In genomic region chr3:195550723-195551122, GRCh38 we compare ENCODE assay signal across 11 cellular contexts. TPM values are rescaled to one million over a fixed set of nuclear protein-coding genes. Genes with fewer than 3 reads are reported as not detected.
A peak's percentile ranks its signal among the peaks of the same experiment; 100 is the strongest.
DNase-seq lines count a peak whose midpoint lies in the region; ATAC-seq, FAIRE-seq and TF ChIP-seq lines count a peak whose summit lies in the region.
"Had no signal": no experiment of that assay in that cellular context is flagged by ENCODE, and none has a peak within 500 bp of the region (broad histone marks: within the 10 kb centered on the region; RNA-seq: fewer than 3 reads in every experiment).

No MANE protein-coding gene starts in this region.

- TF ChIP-seq CTCF in C4-2B (conservative IDR thresholded peaks at IDR 0.05) = no peak
- no peak for TF ChIP-seq CTCF in lower lobe of right lung (IDR thresholded peaks at IDR 0.05)
- TF ChIP-seq CTCF in CD14-positive monocyte (IDR thresholded peaks at IDR 0.05) = no peak

- intact Hi-C loops in lower lobe of right lung (cut with DNase I) (no loop called here), CD14-positive monocyte (cut with micrococcal nuclease) (no loop called here)

- no peak for DNase-seq in lower lobe of right lung
- no peak for DNase-seq in frontal cortex (ENCODE audit: low spot score in 2 of 2)
- DNase-seq in CD14-positive monocyte (ENCODE audit: low spot score) = no peak
- DNase-seq in DMS 273 treated with DMSO at 0.1 percent for 48 hours (lab: John Stamatoyannopoulos, UW) = no peak
- no peak for DNase-seq in NCI-H146 treated with DMSO at 0.1 percent for 48 hours (lab: John Stamatoyannopoulos, UW; ENCODE audit: unreplicated experiment)
- DNase-seq: Calu3, occipital lobe, SW 1271 had no signal

- peak overlapping the region; percentile 83 for H3K27ac Mint-ChIP-seq in activated T-helper 17 cell treated with anti-CD3 and anti-CD28 coated beads, Interleukin-2, amount 50 U/mL, for 72 hours
- H3K27ac Mint-ChIP-seq in CD14-positive monocyte = peak overlapping the region in 1 of 7 donors; percentile 42

- no peaks in the 10 kb centered on the region for H3K27me3 Mint-ChIP-seq in activated T-helper 17 cell treated with anti-CD3 and anti-CD28 coated beads, Interleukin-2, amount 50 U/mL, for 72 hours
- peaks cover 10 to 23% (median 11%) of the 10 kb centered on the region in 3 donors for H3K27me3 Mint-ChIP-seq in CD14-positive monocyte (ENCODE audit: low read depth in 3 of 3)

- H3K36me3 ChIP-seq in lower lobe of right lung = no peaks in the 10 kb centered on the region

- peaks cover 58% of the 10 kb centered on the region for H3K4me1 Mint-ChIP-seq in activated T-helper 17 cell treated with anti-CD3 and anti-CD28 coated beads, Interleukin-2, amount 50 U/mL, for 72 hours
- H3K4me1 Mint-ChIP-seq in CD14-positive monocyte = peaks cover 23% of the 10 kb centered on the region

- H3K4me3 ChIP-seq in lower lobe of right lung = no peak overlapping the region

- no peaks in the 10 kb centered on the region for H3K9me3 ChIP-seq in lower lobe of right lung

- H3K27ac ChIP-seq in C4-2B (peak overlapping the region; percentile 44), lower lobe of right lung (peak overlapping the region; percentile 69)

- no peaks in the 10 kb centered on the region for H3K9me3 Mint-ChIP-seq in activated T-helper 17 cell treated with anti-CD3 and anti-CD28 coated beads, Interleukin-2, amount 50 U/mL, for 72 hours
- peaks cover 0 to 2% (median 0%) of the 10 kb centered on the region in 7 donors for H3K9me3 Mint-ChIP-seq in CD14-positive monocyte

- FAIRE-seq in frontal cortex (lab: Jason Lieb, UNC) = no peak

- ATAC-seq in GM21447 (IDR thresholded peaks at IDR 0.05; ENCODE audit: unreplicated experiment) (peak; percentile 51), lower lobe of right lung (peak; percentile 29 to 36)
- ATAC-seq in activated T-helper 17 cell treated with anti-CD3 and anti-CD28 coated beads, Interleukin-2, amount 50 U/mL, for 72 hours (replicated peaks) = peak; percentile 56

- no peaks in the 10 kb centered on the region for H3K36me3 Mint-ChIP-seq in activated T-helper 17 cell treated with anti-CD3 and anti-CD28 coated beads, Interleukin-2, amount 50 U/mL, for 72 hours (ENCODE audit: low read depth)
- no peaks in the 10 kb centered on the region for H3K36me3 Mint-ChIP-seq in CD14-positive monocyte

- H3K4me1 ChIP-seq in lower lobe of right lung = peaks cover 27% of the 10 kb centered on the region

- no peaks in the 10 kb centered on the region for H3K27me3 ChIP-seq in lower lobe of right lung (ENCODE audit: low read depth)

- H3K4me3 Mint-ChIP-seq in activated T-helper 17 cell treated with anti-CD3 and anti-CD28 coated beads, Interleukin-2, amount 50 U/mL, for 72 hours = peak overlapping the region; percentile 76
- H3K4me3 Mint-ChIP-seq in CD14-positive monocyte = no peak overlapping the region

RNA-seq across cellular contexts. Expression of gene PPP1R2, which starts 7.6 kb away (rescaled TPM):
- 100 to 1,000 TPM in 1 of 2 donors, 10 to 100 TPM in 1; 78.1 to 101 TPM for total RNA-seq in activated T-helper 17 cell treated with anti-CD3 and anti-CD28 coated beads, Interleukin-2, amount 50 U/mL, for 72 hours
- 51.8 TPM for total RNA-seq in lower lobe of right lung
- 181 TPM for total RNA-seq in frontal cortex
- 100 to 1,000 TPM; 118 to 121 TPM for polyA plus RNA-seq in CD14-positive monocyte

RNA-seq across cellular contexts. Expression of gene APOD, which starts 33.0 kb away (rescaled TPM):
- 1 to 10 TPM in 1 of 2 donors, not detected in 1; 4.2 TPM for total RNA-seq in activated T-helper 17 cell treated with anti-CD3 and anti-CD28 coated beads, Interleukin-2, amount 50 U/mL, for 72 hours
- total RNA-seq in lower lobe of right lung = 91.6 TPM
- 2.9 TPM for total RNA-seq in frontal cortex
- polyA plus RNA-seq in CD14-positive monocyte = not detected
- total RNA-seq: Calu3 had no signal

Comparison
In these comparisons a context has a peak if more than half of its experiments do, and no peak if none do; other contexts are left out.
1. RNA of gene APOD, which starts 33.0 kb away (total RNA-seq): 91.6 TPM in lower lobe of right lung (single experiment); 4.2 TPM in activated T-helper 17 cell treated with anti-CD3 and anti-CD28 coated beads, Interleukin-2, amount 50 U/mL, for 72 hours and 2.9 TPM in frontal cortex (single experiment); every median in the first group is over 10 times any median in the second.
2. Peak in every context shown above with its lines, with median percentiles within 50 percentile points of each other: ATAC-seq.